Comparison of ENCODE assay signal across 20 cellular contexts in genomic region chr4:125254111-125254510, GRCh38.
DNase-seq lines count a peak whose midpoint lies in the region; FAIRE-seq and TF ChIP-seq lines count a peak whose summit lies in the region.
"Had no signal": no experiment of that assay in that cellular context is flagged by ENCODE, and none has a peak within 500 bp of the region (broad histone marks: within the 10 kb centered on the region; RNA-seq: fewer than 3 reads in every experiment).

No MANE protein-coding gene starts in this region.

- TF ChIP-seq CTCF in astrocyte (IDR thresholded peaks at IDR 0.05; ENCODE audit: insufficient read depth, low read depth, low read length): no peak
- no peak for TF ChIP-seq CTCF in fibroblast of mammary gland (conservative IDR thresholded peaks at IDR 0.05; ENCODE audit: control insufficient read depth, insufficient read depth, low read depth, low read length)

- FAIRE-seq in astrocyte (lab: Jason Lieb, UNC): no peak
- FAIRE-seq: colon had no signal

- H3K9me3 ChIP-seq in astrocyte (ENCODE audit: insufficient read depth, low read depth, low read length): no peaks in the 10 kb centered on the region
- H3K9me3 ChIP-seq: adrenal gland, left lung, testis had no signal

- H3K4me2 ChIP-seq in astrocyte (ENCODE audit: low read length): no peak overlapping the region
- H3K4me2 ChIP-seq: KMS-11 had no signal

- H3K27ac ChIP-seq in astrocyte (ENCODE audit: low read depth, low read length): no peak overlapping the region
- H3K27ac ChIP-seq: adrenal gland, KMS-11, left lung, testis had no signal

- H3K9ac ChIP-seq in astrocyte (ENCODE audit: low read length): no peak overlapping the region
- H3K9ac ChIP-seq: KMS-11 had no signal

- H4K20me1 ChIP-seq in astrocyte (ENCODE audit: insufficient read depth, low read length): no peaks in the 10 kb centered on the region

- no peak overlapping the region for H3K27ac Mint-ChIP-seq in astrocyte (ENCODE audit: unreplicated experiment)
- H3K27ac Mint-ChIP-seq: activated CD4-positive, alpha-beta T cell treated with anti-CD3 and anti-CD28 coated beads, Interleukin-2, amount 10 ng/mL, durations not matched to agents 24 days and 14 days; activated T-helper 17 cell treated with anti-CD3 and anti-CD28 coated beads, Interleukin-2, amount 50 U/mL, for 72 hours; B cell had no signal

- H3K79me2 ChIP-seq in astrocyte (ENCODE audit: insufficient read depth, low read length): no peaks in the 10 kb centered on the region

- H3K4me3 Mint-ChIP-seq in astrocyte (ENCODE audit: unreplicated experiment): no peak overlapping the region
- H3K4me3 Mint-ChIP-seq: activated CD4-positive, alpha-beta T cell treated with anti-CD3 and anti-CD28 coated beads, Interleukin-2, amount 10 ng/mL, durations not matched to agents 24 days and 14 days; activated T-helper 17 cell treated with anti-CD3 and anti-CD28 coated beads, Interleukin-2, amount 50 U/mL, for 72 hours; B cell; neural crest cell had no signal

- DNase-seq in EL (peak; percentile 40), astrocyte (ENCODE audit: low read depth) (peak; percentile 40), fibroblast of mammary gland (ENCODE audit: low read depth) (peak; percentile 51), skeletal muscle cell (ENCODE audit: low read depth) (peak; percentile 55), cerebellar cortex (ENCODE audit: low spot score) (no peak), NK-92 (lab: John Stamatoyannopoulos, UW; ENCODE audit: unreplicated experiment) (no peak), SKM-1 (lab: John Stamatoyannopoulos, UW; ENCODE audit: unreplicated experiment) (no peak)
- DNase-seq: activated CD4-positive, alpha-beta T cell treated with anti-CD3 and anti-CD28 coated beads, Interleukin-2, amount 10 ng/mL, durations not matched to agents 24 days and 14 days; adrenal gland; left lung; NCI-H1092; NCI-H2081 treated with DMSO at 0.1 percent for 48 hours; NCI-H526 treated with DMSO at 0.1 percent for 48 hours; SHP77 treated with DMSO at 0.1 percent for 48 hours; testis had no signal

- no peak overlapping the region for H3K4me3 ChIP-seq in astrocyte (ENCODE audit: insufficient read depth, low read depth, low read length)
- H3K4me3 ChIP-seq in fibroblast of mammary gland (ENCODE audit: control insufficient read depth, low read depth, low read length): no peak overlapping the region
- no peak overlapping the region for H3K4me3 ChIP-seq in skeletal muscle cell (ENCODE audit: low read depth, low read length)
- H3K4me3 ChIP-seq: adrenal gland, left lung, testis had no signal

- H3K27me3 Mint-ChIP-seq in astrocyte (ENCODE audit: low read depth, unreplicated experiment): no peaks in the 10 kb centered on the region
- H3K27me3 Mint-ChIP-seq: activated CD4-positive, alpha-beta T cell treated with anti-CD3 and anti-CD28 coated beads, Interleukin-2, amount 10 ng/mL, durations not matched to agents 24 days and 14 days; activated T-helper 17 cell treated with anti-CD3 and anti-CD28 coated beads, Interleukin-2, amount 50 U/mL, for 72 hours; B cell had no signal

- no peaks in the 10 kb centered on the region for H3K36me3 Mint-ChIP-seq in astrocyte (ENCODE audit: low read depth, unreplicated experiment)

- no peaks in the 10 kb centered on the region for H3K36me3 ChIP-seq in astrocyte (ENCODE audit: insufficient read depth, low read length)
- H3K36me3 ChIP-seq: adrenal gland, left lung had no signal

- no peak overlapping the region for H2AFZ ChIP-seq in astrocyte (ENCODE audit: low read depth, low read length)

- no peaks in the 10 kb centered on the region for H3K27me3 ChIP-seq in astrocyte (ENCODE audit: insufficient read depth, low read length)
- H3K27me3 ChIP-seq: adrenal gland, left lung, testis had no signal

- no peaks in the 10 kb centered on the region for H3K4me1 ChIP-seq in astrocyte (ENCODE audit: insufficient read depth, low read length)
- H3K4me1 ChIP-seq: adrenal gland, left lung, testis had no signal

- H3K4me1 Mint-ChIP-seq in astrocyte (ENCODE audit: low read depth, unreplicated experiment): no peaks in the 10 kb centered on the region
- H3K4me1 Mint-ChIP-seq: activated CD4-positive, alpha-beta T cell treated with anti-CD3 and anti-CD28 coated beads, Interleukin-2, amount 10 ng/mL, durations not matched to agents 24 days and 14 days; activated T-helper 17 cell treated with anti-CD3 and anti-CD28 coated beads, Interleukin-2, amount 50 U/mL, for 72 hours; B cell had no signal

- H3K9me3 Mint-ChIP-seq in astrocyte (ENCODE audit: unreplicated experiment): peaks cover 2% of the 10 kb centered on the region
- H3K9me3 Mint-ChIP-seq: activated CD4-positive, alpha-beta T cell treated with anti-CD3 and anti-CD28 coated beads, Interleukin-2, amount 10 ng/mL, durations not matched to agents 24 days and 14 days; neural crest cell had no signal

Comparison
In these comparisons a context has a peak if more than half of its experiments do, and no peak if none do; other contexts are left out.
1. DNase-seq: peak in EL (single experiment), astrocyte (single experiment), fibroblast of mammary gland (single experiment) and skeletal muscle cell (single experiment); none in cerebellar cortex (single experiment), NK-92 (single experiment) and SKM-1 (single experiment).